ENCODE assay signal across 16 cellular contexts in genomic region chr13:114263590-114263989, GRCh38. TPM values are rescaled to one million over a fixed set of nuclear protein-coding genes. Genes with fewer than 3 reads are reported as not detected.
A peak's percentile ranks its signal among the peaks of the same experiment; 100 is the strongest.
DNase-seq lines count a peak whose midpoint lies in the region; ATAC-seq, FAIRE-seq and TF ChIP-seq lines count a peak whose summit lies in the region.
"Had no signal": no experiment of that assay in that cellular context is flagged by ENCODE, and none has a peak within 500 bp of the region (broad histone marks: within the 10 kb centered on the region; RNA-seq: fewer than 3 reads in every experiment).

No MANE protein-coding gene starts in this region.

- H3K4me3 Mint-ChIP-seq in activated CD4-positive, alpha-beta memory T cell treated with anti-CD3 and anti-CD28 coated beads, Interleukin-2, amount 10 ng/mL, durations not matched to agents 7 days and 5 days: peak overlapping the region; percentile 12
- peak overlapping the region; percentile 8 to 65 (median 30) for H3K4me3 Mint-ChIP-seq in naive thymus-derived CD4-positive, alpha-beta T cell
- H3K4me3 Mint-ChIP-seq in endothelial cell (ENCODE audit: unreplicated experiment): no peak overlapping the region
- H3K4me3 Mint-ChIP-seq: dendritic cell treated with granulocyte-macrophage colony-stimulating factor and Interleukin-4, amounts not matched to agents 40 ng/mL and 50 ng/mL, for 4 days had no signal

- POLR2A ChIA-PET in activated CD4-positive, alpha-beta memory T cell treated with anti-CD3 and anti-CD28 coated beads, Interleukin-2, amount 10 ng/mL, durations not matched to agents 7 days and 5 days (lab: Charles Lee): interaction anchor here (6.6 kb wide), 1 partner anchor 17 kb away, joined by 59 read pairs; the partner anchor contains the start of gene UPF3A
- POLR2A ChIA-PET in naive thymus-derived CD4-positive, alpha-beta T cell (lab: Charles Lee): no interaction called here

- H3K27me3 Mint-ChIP-seq in activated CD4-positive, alpha-beta memory T cell treated with anti-CD3 and anti-CD28 coated beads, Interleukin-2, amount 10 ng/mL, durations not matched to agents 7 days and 5 days: no peaks in the 10 kb centered on the region
- H3K27me3 Mint-ChIP-seq in naive thymus-derived CD4-positive, alpha-beta T cell: no peaks in the 10 kb centered on the region
- H3K27me3 Mint-ChIP-seq in endothelial cell (ENCODE audit: unreplicated experiment): no peaks in the 10 kb centered on the region
- H3K27me3 Mint-ChIP-seq: dendritic cell treated with granulocyte-macrophage colony-stimulating factor and Interleukin-4, amounts not matched to agents 40 ng/mL and 50 ng/mL, for 4 days had no signal

- peak overlapping the region; percentile 4 for H3K27ac ChIP-seq in naive thymus-derived CD4-positive, alpha-beta T cell (ENCODE audit: low read depth, low read length)
- H3K27ac ChIP-seq in tibial nerve (no peak overlapping the region), upper lobe of left lung (no peak overlapping the region)
- H3K27ac ChIP-seq: gastrocnemius medialis had no signal

- TF ChIP-seq EP300 in tibial nerve (IDR thresholded peaks at IDR 0.05) (no peak), upper lobe of left lung (IDR thresholded peaks at IDR 0.05) (no peak)

- H3K27ac Mint-ChIP-seq in activated CD4-positive, alpha-beta memory T cell treated with anti-CD3 and anti-CD28 coated beads, Interleukin-2, amount 10 ng/mL, durations not matched to agents 7 days and 5 days: peak overlapping the region; percentile 77
- H3K27ac Mint-ChIP-seq in naive thymus-derived CD4-positive, alpha-beta T cell: peak overlapping the region; percentile 25 to 84 (median 68)
- H3K27ac Mint-ChIP-seq in endothelial cell (ENCODE audit: unreplicated experiment): no peak overlapping the region
- H3K27ac Mint-ChIP-seq: dendritic cell treated with granulocyte-macrophage colony-stimulating factor and Interleukin-4, amounts not matched to agents 40 ng/mL and 50 ng/mL, for 4 days had no signal

- H3K4me3 ChIP-seq in GM12865 (ENCODE audit: low read depth, low read length) (no peak overlapping the region), tibial nerve (no peak overlapping the region), upper lobe of left lung (no peak overlapping the region)
- H3K4me3 ChIP-seq in naive thymus-derived CD4-positive, alpha-beta T cell (ENCODE audit: low read length): no peak overlapping the region
- H3K4me3 ChIP-seq: gastrocnemius medialis had no signal

- peak; percentile 55 for DNase-seq in GM12865 (ENCODE audit: low read depth)
- DNase-seq in H54 (ENCODE audit: insufficient read length, low spot score): no peak
- peak; percentile 37 for DNase-seq in activated CD4-positive, alpha-beta memory T cell treated with anti-CD3 and anti-CD28 coated beads, Interleukin-2, amount 10 ng/mL, durations not matched to agents 7 days and 5 days
- peak in 1 of 9 donors; percentile 8 for DNase-seq in naive thymus-derived CD4-positive, alpha-beta T cell
- no peak for DNase-seq in tibial nerve (ENCODE audit: low spot score in 2 of 2)
- no peak for DNase-seq in upper lobe of left lung
- no peak for DNase-seq in endothelial cell (ENCODE audit: low spot score)
- DNase-seq: activated T-cell treated with anti-CD3 and anti-CD28 coated beads, Interleukin-2, amount 50 U/mL, for 1 hour; Calu3; gastrocnemius medialis; left colon; NCI-H2081 treated with DMSO at 0.1 percent for 48 hours; stimulated activated CD4-positive, alpha-beta T cell treated with anti-CD3 and anti-CD28 coated beads, Interleukin-12 subunit alpha, Interleukin-12 subunit beta, amount 100 ng/mL, for 4 hours had no signal

- WGBS in tibial nerve, 2 donors: 79 to 80% methylated on average over 5 of the region's 5 CpGs
- WGBS in upper lobe of left lung, 2 donors: 69 to 79% methylated on average over 5 of the region's 5 CpGs

- H3K27me3 ChIP-seq in naive thymus-derived CD4-positive, alpha-beta T cell (ENCODE audit: control insufficient read depth in 2 of 2, insufficient read depth in 2 of 2, low read length in 2 of 2): no peaks in the 10 kb centered on the region
- H3K27me3 ChIP-seq in tibial nerve: no peaks in the 10 kb centered on the region
- no peaks in the 10 kb centered on the region for H3K27me3 ChIP-seq in upper lobe of left lung
- H3K27me3 ChIP-seq: gastrocnemius medialis had no signal

- FAIRE-seq in H54 (lab: Jason Lieb, UNC): peak; percentile 23
- FAIRE-seq: GM12892 had no signal

- intact Hi-C loops in naive thymus-derived CD4-positive, alpha-beta T cell (cut with micrococcal nuclease): no loop called here

- no peaks in the 10 kb centered on the region for H3K9me3 ChIP-seq in naive thymus-derived CD4-positive, alpha-beta T cell (ENCODE audit: control insufficient read depth in 2 of 3, low read length in 3 of 3)
- H3K9me3 ChIP-seq in tibial nerve (no peaks in the 10 kb centered on the region), upper lobe of left lung (no peaks in the 10 kb centered on the region)
- H3K9me3 ChIP-seq: gastrocnemius medialis had no signal

- peaks cover 9 to 88% (median 10%) of the 10 kb centered on the region in 3 experiments for H3K36me3 ChIP-seq in naive thymus-derived CD4-positive, alpha-beta T cell (ENCODE audit: control insufficient read depth in 2 of 3, insufficient read depth in 3 of 3, low read length in 3 of 3)
- H3K36me3 ChIP-seq in tibial nerve (peaks cover 2 to 96% (median 21%) of the 10 kb centered on the region in 3 donors), upper lobe of left lung (peaks cover 34 to 100% (median 81%) of the 10 kb centered on the region in 4 donors)

- H3K36me3 Mint-ChIP-seq in activated CD4-positive, alpha-beta memory T cell treated with anti-CD3 and anti-CD28 coated beads, Interleukin-2, amount 10 ng/mL, durations not matched to agents 7 days and 5 days (ENCODE audit: low read depth): peaks cover 83% of the 10 kb centered on the region
- H3K36me3 Mint-ChIP-seq in naive thymus-derived CD4-positive, alpha-beta T cell: peaks cover 14 to 68% (median 38%) of the 10 kb centered on the region in 5 donors
- peaks cover 49% of the 10 kb centered on the region for H3K36me3 Mint-ChIP-seq in endothelial cell (ENCODE audit: low read depth, unreplicated experiment)

- no peaks in the 10 kb centered on the region for H3K9me3 Mint-ChIP-seq in activated CD4-positive, alpha-beta memory T cell treated with anti-CD3 and anti-CD28 coated beads, Interleukin-2, amount 10 ng/mL, durations not matched to agents 7 days and 5 days
- H3K9me3 Mint-ChIP-seq in naive thymus-derived CD4-positive, alpha-beta T cell: peaks cover 0 to 3% (median 0%) of the 10 kb centered on the region in 11 donors
- no peaks in the 10 kb centered on the region for H3K9me3 Mint-ChIP-seq in endothelial cell (ENCODE audit: unreplicated experiment)
- H3K9me3 Mint-ChIP-seq: dendritic cell treated with granulocyte-macrophage colony-stimulating factor and Interleukin-4, amounts not matched to agents 40 ng/mL and 50 ng/mL, for 4 days had no signal

- TF ChIP-seq POLR2A in H54 (IDR thresholded peaks at IDR 0.05; ENCODE audit: low read depth, low read length) (no peak), tibial nerve (IDR thresholded peaks at IDR 0.05) (no peak), upper lobe of left lung (IDR thresholded peaks at IDR 0.05) (no peak)

- TF ChIP-seq CTCF in GM12865 (IDR thresholded peaks at IDR 0.05; ENCODE audit: insufficient read depth, low read depth, low read length, missing control alignments) (no peak), tibial nerve (IDR thresholded peaks at IDR 0.05) (no peak), upper lobe of left lung (IDR thresholded peaks at IDR 0.05) (no peak), endothelial cell (IDR thresholded peaks at IDR 0.05; ENCODE audit: unreplicated experiment) (no peak)

- peaks cover 72% of the 10 kb centered on the region for H3K4me1 Mint-ChIP-seq in activated CD4-positive, alpha-beta memory T cell treated with anti-CD3 and anti-CD28 coated beads, Interleukin-2, amount 10 ng/mL, durations not matched to agents 7 days and 5 days
- peaks cover 22 to 48% (median 31%) of the 10 kb centered on the region in 7 donors for H3K4me1 Mint-ChIP-seq in naive thymus-derived CD4-positive, alpha-beta T cell
- no peaks in the 10 kb centered on the region for H3K4me1 Mint-ChIP-seq in endothelial cell (ENCODE audit: unreplicated experiment)

- ATAC-seq in naive thymus-derived CD4-positive, alpha-beta T cell: peak; percentile 78
- no peak for ATAC-seq in upper lobe of left lung (ENCODE audit: low FRiP score in 2 of 2)
- ATAC-seq: gastrocnemius medialis, left colon, Panc1 had no signal

- CTCF ChIA-PET in activated CD4-positive, alpha-beta memory T cell treated with anti-CD3 and anti-CD28 coated beads, Interleukin-2, amount 10 ng/mL, durations not matched to agents 7 days and 5 days (lab: Charles Lee): no interaction called here
- CTCF ChIA-PET in naive thymus-derived CD4-positive, alpha-beta T cell (lab: Charles Lee): no interaction called here

- H3K4me1 ChIP-seq in naive thymus-derived CD4-positive, alpha-beta T cell (ENCODE audit: control insufficient read depth in 2 of 2, insufficient read depth in 2 of 2, low read length in 2 of 2): peaks cover 19 to 39% of the 10 kb centered on the region in 2 donors
- H3K4me1 ChIP-seq in tibial nerve: no peaks in the 10 kb centered on the region
- H3K4me1 ChIP-seq in upper lobe of left lung: no peaks in the 10 kb centered on the region

RNA-seq across cellular contexts. Expression of gene UPF3A, which starts 17.8 kb away (rescaled TPM):
- total RNA-seq in activated CD4-positive, alpha-beta memory T cell treated with anti-CD3 and anti-CD28 coated beads, Interleukin-2, amount 10 ng/mL, durations not matched to agents 7 days and 5 days: 10 to 100 TPM; 46.2 to 52.8 TPM
- total RNA-seq in naive thymus-derived CD4-positive, alpha-beta T cell: 10 to 100 TPM; 30.1 to 88.7 (median 62.9) TPM
- polyA plus RNA-seq in naive thymus-derived CD4-positive, alpha-beta T cell: 10 to 100 TPM; 12.3 to 24.4 TPM
- total RNA-seq in tibial nerve: 10 to 100 TPM; 62.7 to 89.2 (median 80.2) TPM
- 100 to 1,000 TPM in 1 of 6 donors, 10 to 100 TPM in 5; 27.5 to 117 (median 48.6) TPM for total RNA-seq in upper lobe of left lung
- total RNA-seq in endothelial cell (ENCODE audit: unreplicated experiment): 61.6 TPM

RNA-seq across cellular contexts. Expression of gene CDC16, which starts 28.9 kb away (rescaled TPM):
- total RNA-seq in activated CD4-positive, alpha-beta memory T cell treated with anti-CD3 and anti-CD28 coated beads, Interleukin-2, amount 10 ng/mL, durations not matched to agents 7 days and 5 days: 10 to 100 TPM; 59.6 to 64.0 TPM
- total RNA-seq in naive thymus-derived CD4-positive, alpha-beta T cell: 100 to 1,000 TPM in 2 of 5 experiments, 10 to 100 TPM in 3; 66.0 to 108 (median 88.7) TPM
- 10 to 100 TPM; 20.1 to 20.9 TPM for polyA plus RNA-seq in naive thymus-derived CD4-positive, alpha-beta T cell
- total RNA-seq in tibial nerve (10 to 100 TPM; 43.9 to 87.0 (median 70.2) TPM), upper lobe of left lung (100 to 1,000 TPM in 1 of 6 donors, 10 to 100 TPM in 5; 46.6 to 123 (median 58.3) TPM), endothelial cell (ENCODE audit: unreplicated experiment) (65.4 TPM)

RNA-seq across cellular contexts. Expression of gene CHAMP1, which starts 50.7 kb away (rescaled TPM):
- total RNA-seq in activated CD4-positive, alpha-beta memory T cell treated with anti-CD3 and anti-CD28 coated beads, Interleukin-2, amount 10 ng/mL, durations not matched to agents 7 days and 5 days: 10 to 100 TPM; 30.6 to 32.8 TPM
- 10 to 100 TPM in 4 of 5 experiments, 1 to 10 TPM in 1; 9.1 to 31.3 (median 24.0) TPM for total RNA-seq in naive thymus-derived CD4-positive, alpha-beta T cell
- 10 to 100 TPM in 1 of 2 donors, 1 to 10 TPM in 1; 9.8 to 13.3 TPM for polyA plus RNA-seq in naive thymus-derived CD4-positive, alpha-beta T cell
- total RNA-seq in tibial nerve: 10 to 100 TPM; 19.6 to 42.3 (median 31.4) TPM
- 10 to 100 TPM in 5 of 6 donors, 1 to 10 TPM in 1; 4.6 to 22.4 (median 18.0) TPM for total RNA-seq in upper lobe of left lung
- 21.6 TPM for total RNA-seq in endothelial cell (ENCODE audit: unreplicated experiment)

Comparison
In these comparisons a context has a peak if more than half of its experiments do, and no peak if none do; other contexts are left out.
1. DNase-seq: peak in GM12865 (single experiment) and activated CD4-positive, alpha-beta memory T cell treated with anti-CD3 and anti-CD28 coated beads, Interleukin-2, amount 10 ng/mL, durations not matched to agents 7 days and 5 days (single experiment); none in H54 (single experiment), tibial nerve (0 of 2), upper lobe of left lung (0 of 2) and endothelial cell (single experiment).